In the genomic region with DNA sequence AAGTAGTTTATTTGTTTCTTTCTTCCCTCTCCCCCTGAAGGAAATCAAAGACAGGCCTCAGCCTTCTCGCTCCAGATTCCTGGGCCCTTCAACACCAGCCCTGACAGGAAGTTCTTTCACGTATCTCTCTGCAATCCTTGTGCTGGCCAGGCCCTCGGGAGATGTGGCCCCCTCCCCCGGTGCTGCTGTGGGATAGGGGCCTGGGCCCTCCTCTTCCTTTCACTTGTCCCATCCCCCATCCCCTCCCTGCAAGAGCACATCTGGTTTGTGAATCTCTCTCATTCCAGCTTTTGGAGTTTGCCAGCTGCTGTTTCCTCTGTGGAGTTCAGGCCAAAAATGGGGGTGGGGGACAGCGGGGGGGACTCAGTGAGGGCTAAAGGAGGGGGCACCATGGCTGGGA, we compare ENCODE assay signal across 1 cellular context.
TF ChIP-seq lines count a peak whose summit lies in the region.

No MANE protein-coding gene starts in this region.

TF ChIP-seq in K562, 482 proteins besides CTCF, POLR2A, EP300 and RAD21:
- TF ChIP-seq, protein P1, sequence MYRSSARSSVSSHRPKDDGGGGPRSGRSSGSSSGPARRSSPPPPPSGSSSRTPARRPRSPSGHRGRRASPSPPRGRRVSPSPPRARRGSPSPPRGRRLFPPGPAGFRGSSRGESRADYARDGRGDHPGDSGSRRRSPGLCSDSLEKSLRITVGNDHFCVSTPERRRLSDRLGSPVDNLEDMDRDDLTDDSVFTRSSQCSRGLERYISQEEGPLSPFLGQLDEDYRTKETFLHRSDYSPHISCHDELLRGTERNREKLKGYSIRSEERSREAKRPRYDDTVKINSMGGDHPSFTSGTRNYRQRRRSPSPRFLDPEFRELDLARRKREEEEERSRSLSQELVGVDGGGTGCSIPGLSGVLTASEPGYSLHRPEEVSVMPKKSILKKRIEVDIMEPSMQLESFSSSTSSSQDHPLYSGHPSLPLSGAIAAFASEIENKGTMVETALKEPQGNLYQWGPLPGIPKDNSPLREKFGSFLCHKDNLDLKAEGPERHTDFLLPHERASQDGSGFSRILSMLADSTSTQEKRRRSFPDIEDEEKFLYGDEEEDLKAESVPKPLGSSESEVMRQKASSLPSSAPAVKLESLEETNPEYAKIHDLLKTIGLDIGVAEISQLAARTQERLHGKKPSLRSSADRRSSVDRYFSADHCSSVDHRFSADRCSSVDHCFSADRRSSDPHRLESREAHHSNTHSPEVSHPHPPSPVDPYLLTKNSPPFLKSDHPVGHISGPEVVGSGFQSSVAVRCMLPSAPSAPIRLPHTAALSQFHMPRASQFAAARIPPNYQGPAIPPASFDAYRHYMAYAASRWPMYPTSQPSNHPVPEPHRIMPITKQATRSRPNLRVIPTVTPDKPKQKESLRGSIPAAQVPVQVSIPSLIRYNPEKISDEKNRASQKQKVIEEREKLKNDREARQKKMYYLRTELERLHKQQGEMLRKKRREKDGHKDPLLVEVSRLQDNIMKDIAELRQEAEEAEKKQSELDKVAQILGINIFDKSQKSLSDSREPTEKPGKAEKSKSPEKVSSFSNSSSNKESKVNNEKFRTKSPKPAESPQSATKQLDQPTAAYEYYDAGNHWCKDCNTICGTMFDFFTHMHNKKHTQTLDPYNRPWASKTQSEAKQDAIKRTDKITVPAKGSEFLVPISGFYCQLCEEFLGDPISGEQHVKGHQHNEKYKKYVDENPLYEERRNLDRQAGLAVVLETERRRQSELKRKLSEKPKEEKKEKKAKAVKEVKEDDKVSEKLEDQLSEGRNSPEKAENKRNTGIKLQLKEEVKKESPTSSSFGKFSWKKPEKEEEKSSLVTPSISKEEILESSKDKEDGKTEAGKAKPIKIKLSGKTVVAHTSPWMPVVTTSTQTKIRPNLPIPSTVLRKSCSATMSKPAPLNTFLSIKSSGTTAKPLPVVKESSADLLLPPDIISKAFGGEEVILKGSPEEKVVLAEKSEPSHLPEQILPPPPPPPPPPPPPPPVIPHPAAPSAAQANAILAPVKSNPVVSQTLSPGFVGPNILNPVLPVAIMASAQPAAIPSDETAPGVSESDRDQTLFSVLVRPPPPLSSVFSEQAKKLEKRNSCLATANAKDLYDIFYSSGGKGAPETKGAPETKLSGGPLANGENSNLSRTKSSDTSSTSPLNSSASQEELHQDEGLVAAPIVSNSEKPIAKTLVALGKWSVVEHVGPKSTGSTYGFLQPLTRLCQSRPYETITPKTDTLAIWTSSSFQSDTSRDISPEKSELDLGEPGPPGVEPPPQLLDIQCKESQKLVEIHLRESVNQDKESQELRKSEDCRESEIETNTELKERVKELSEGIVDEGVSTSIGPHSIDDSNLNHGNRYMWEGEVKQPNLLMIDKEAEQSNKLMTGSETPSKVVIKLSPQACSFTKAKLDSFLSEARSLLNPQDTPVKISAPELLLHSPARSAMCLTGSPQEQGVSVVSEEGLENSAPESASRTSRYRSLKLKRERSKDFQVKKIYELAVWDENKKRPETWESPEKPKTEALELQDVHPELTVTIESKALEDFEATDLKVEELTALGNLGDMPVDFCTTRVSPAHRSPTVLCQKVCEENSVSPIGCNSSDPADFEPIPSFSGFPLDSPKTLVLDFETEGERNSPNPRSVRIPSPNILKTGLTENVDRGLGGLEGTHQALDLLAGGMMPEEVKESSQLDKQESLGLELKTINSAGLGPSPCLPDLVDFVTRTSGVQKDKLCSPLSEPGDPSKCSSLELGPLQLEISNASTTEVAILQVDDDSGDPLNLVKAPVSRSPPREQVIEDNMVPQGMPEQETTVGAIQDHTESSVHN (IDR thresholded peaks at IDR 0.05; ENCODE audit: borderline replicate concordance in 1 of 2, low read depth in 1 of 2) = no peak
- TF ChIP-seq TEAD1 (CRISPR knock-in tag; IDR thresholded peaks at IDR 0.05) (no peak), TBP (optimal IDR thresholded peaks at IDR 0.05; ENCODE audit: low read depth, low read length) (no peak), ZNF324 (CRISPR knock-in tag; IDR thresholded peaks at IDR 0.05) (no peak), ILK (tag; IDR thresholded peaks at IDR 0.05; ENCODE audit: borderline replicate concordance, low read depth) (no peak), MAFF (IDR thresholded peaks at IDR 0.05; ENCODE audit: low read length) (no peak), GABPB2 (CRISPR knock-in tag; conservative IDR thresholded peaks at IDR 0.05) (no peak), ZNF347 (CRISPR knock-in tag; IDR thresholded peaks at IDR 0.05; ENCODE audit: low read depth) (no peak), POLR2B (IDR thresholded peaks at IDR 0.05; ENCODE audit: low read depth, partially characterized antibody) (no peak), NR4A1 (CRISPR knock-in tag; IDR thresholded peaks at IDR 0.05) (no peak), NR4A1 (tag; IDR thresholded peaks at IDR 0.05) (no peak)
- TF ChIP-seq, protein P2, sequence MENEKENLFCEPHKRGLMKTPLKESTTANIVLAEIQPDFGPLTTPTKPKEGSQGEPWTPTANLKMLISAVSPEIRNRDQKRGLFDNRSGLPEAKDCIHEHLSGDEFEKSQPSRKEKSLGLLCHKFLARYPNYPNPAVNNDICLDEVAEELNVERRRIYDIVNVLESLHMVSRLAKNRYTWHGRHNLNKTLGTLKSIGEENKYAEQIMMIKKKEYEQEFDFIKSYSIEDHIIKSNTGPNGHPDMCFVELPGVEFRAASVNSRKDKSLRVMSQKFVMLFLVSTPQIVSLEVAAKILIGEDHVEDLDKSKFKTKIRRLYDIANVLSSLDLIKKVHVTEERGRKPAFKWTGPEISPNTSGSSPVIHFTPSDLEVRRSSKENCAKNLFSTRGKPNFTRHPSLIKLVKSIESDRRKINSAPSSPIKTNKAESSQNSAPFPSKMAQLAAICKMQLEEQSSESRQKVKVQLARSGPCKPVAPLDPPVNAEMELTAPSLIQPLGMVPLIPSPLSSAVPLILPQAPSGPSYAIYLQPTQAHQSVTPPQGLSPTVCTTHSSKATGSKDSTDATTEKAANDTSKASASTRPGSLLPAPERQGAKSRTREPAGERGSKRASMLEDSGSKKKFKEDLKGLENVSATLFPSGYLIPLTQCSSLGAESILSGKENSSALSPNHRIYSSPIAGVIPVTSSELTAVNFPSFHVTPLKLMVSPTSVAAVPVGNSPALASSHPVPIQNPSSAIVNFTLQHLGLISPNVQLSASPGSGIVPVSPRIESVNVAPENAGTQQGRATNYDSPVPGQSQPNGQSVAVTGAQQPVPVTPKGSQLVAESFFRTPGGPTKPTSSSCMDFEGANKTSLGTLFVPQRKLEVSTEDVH (IDR thresholded peaks at IDR 0.05; ENCODE audit: low read depth, partially characterized antibody) = no peak
